Comparison of ENCODE assay signal across 8 cellular contexts in genomic region chr15:55588070-55588817, GRCh38. TPM values are rescaled to one million over a fixed set of nuclear protein-coding genes. Genes with fewer than 3 reads are reported as not detected.
DNase-seq lines count a peak whose midpoint lies in the region; ATAC-seq, FAIRE-seq and TF ChIP-seq lines count a peak whose summit lies in the region.

Gene PYGO1 (minus strand): TSS chr15:55588345. CDS start chr15:55587883, 462 bp downstream.

- H3K36me3 Mint-ChIP-seq in naive B cell = no peaks in the 10 kb centered on the region

- H3K9me3 Mint-ChIP-seq in naive B cell = peaks cover 0 to 12% (median 7%) of the 10 kb centered on the region in 7 donors

- H3K27me3 ChIP-seq in suprapubic skin = no peaks in the 10 kb centered on the region

- H3K4me3 ChIP-seq in fibroblast of mammary gland (ENCODE audit: control insufficient read depth, low read depth, low read length) (peak within 1 kb of the TSS; percentile 67), suprapubic skin (peak within 1 kb of the TSS; percentile 69)

- TF ChIP-seq CTCF in fibroblast of mammary gland (conservative IDR thresholded peaks at IDR 0.05; ENCODE audit: control insufficient read depth, insufficient read depth, low read depth, low read length) (no peak), suprapubic skin (IDR thresholded peaks at IDR 0.05) (no peak)

- TF ChIP-seq POLR2A in H54 (IDR thresholded peaks at IDR 0.05; ENCODE audit: low read depth, low read length) (0 out of 2 replicates have a peak, but pooled peaks have one; percentile 31), suprapubic skin (IDR thresholded peaks at IDR 0.05) (no peak)

- ATAC-seq in naive B cell (ENCODE audit: low read depth in 2 of 2) = peak; percentile 71 to 77

- H3K27ac Mint-ChIP-seq in naive B cell = no peak within 1 kb of the TSS

- TF ChIP-seq EP300 in suprapubic skin (IDR thresholded peaks at IDR 0.05) = no peak

- peak within 1 kb of the TSS; percentile 61 to 79 (median 73) for H3K4me3 Mint-ChIP-seq in naive B cell

- FAIRE-seq in H54 (lab: Jason Lieb, UNC) = no peak

- no peaks in the 10 kb centered on the region for H3K9me3 ChIP-seq in suprapubic skin

- peak; percentile 72 for DNase-seq in EL
- DNase-seq in H54 (ENCODE audit: insufficient read length, low spot score) = peak; percentile 49
- DNase-seq in NCI-H446 treated with DMSO at 0.1 percent for 48 hours (lab: John Stamatoyannopoulos, UW) = peak; percentile 42
- peak; percentile 15 for DNase-seq in activated T-cell treated with anti-CD3 and anti-CD28 coated beads for 48 hours (ENCODE audit: low read depth)
- DNase-seq in fibroblast of mammary gland (ENCODE audit: low read depth) = peak; percentile 49
- peak; percentile 20 for DNase-seq in naive B cell
- DNase-seq in suprapubic skin (ENCODE audit: low spot score in 2 of 2) = peak; percentile 66 to 85
- no peak for DNase-seq in AML-193 (lab: John Stamatoyannopoulos, UW)

- H3K27ac ChIP-seq in suprapubic skin = peak within 1 kb of the TSS; percentile 74

- 0% methylated on average over 14 of the region's 107 CpGs for WGBS in suprapubic skin

- peaks cover 40 to 52% (median 40%) of the 10 kb centered on the region in 3 donors for H3K27me3 Mint-ChIP-seq in naive B cell

- peaks cover 0 to 3% (median 0%) of the 10 kb centered on the region in 3 donors for H3K4me1 Mint-ChIP-seq in naive B cell

- H3K36me3 ChIP-seq in suprapubic skin = no peaks in the 10 kb centered on the region

- peaks cover 10% of the 10 kb centered on the region for H3K4me1 ChIP-seq in suprapubic skin

RNA-seq across cellular contexts. Expression of gene PYGO1, which starts in this region (rescaled TPM):
- polyA plus RNA-seq in naive B cell (ENCODE audit: low read depth in 6 of 6) = not detected
- 1 to 10 TPM; 1.1 to 3.3 (median 2.8) TPM for total RNA-seq in suprapubic skin

Comparison
In these comparisons a context has a peak if more than half of its experiments do, and no peak if none do; other contexts are left out.
1. Peak in DNase-seq and ATAC-seq in naive B cell; RNA of the gene not detected or under 1 TPM.
2. DNase-seq: peak in EL (single experiment), H54 (single experiment), NCI-H446 treated with DMSO at 0.1 percent for 48 hours (single experiment), activated T-cell treated with anti-CD3 and anti-CD28 coated beads for 48 hours (single experiment), fibroblast of mammary gland (single experiment) and suprapubic skin (2 of 2); none in AML-193 (0 of 2).